Comparison of ENCODE assay signal across 9 cellular contexts in the genomic region with DNA sequence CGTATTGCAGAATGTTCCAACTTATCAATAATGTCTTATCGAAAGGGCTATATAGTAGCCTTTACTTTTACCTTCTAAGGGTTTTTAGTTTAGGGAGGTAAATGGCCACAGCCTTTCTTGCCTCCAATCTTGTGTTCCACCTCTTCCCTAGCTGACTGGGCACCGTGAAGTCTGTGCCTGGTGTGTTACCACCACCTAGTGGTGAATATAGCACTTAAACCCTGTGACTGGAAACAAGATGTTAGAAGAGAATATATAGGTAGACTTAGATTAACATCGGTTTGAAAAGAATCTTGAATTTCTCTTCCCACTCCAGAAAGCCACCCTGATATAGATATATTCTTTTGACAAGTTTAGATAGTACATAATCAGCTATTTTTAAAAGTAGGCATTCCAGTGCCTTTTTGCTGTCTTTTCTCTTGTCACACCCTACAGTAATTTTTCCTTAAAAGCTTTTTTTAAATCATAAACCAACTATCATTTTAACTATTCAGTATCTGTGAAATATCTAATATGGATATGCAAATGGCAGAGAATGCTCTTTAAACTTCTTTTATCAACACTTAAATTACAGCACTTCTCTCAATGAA. TPM values are rescaled to one million over a fixed set of nuclear protein-coding genes. Genes with fewer than 3 reads are reported as not detected.
DNase-seq lines count a peak whose midpoint lies in the region; ATAC-seq and TF ChIP-seq lines count a peak whose summit lies in the region.
"Had no signal": no experiment of that assay in that cellular context is flagged by ENCODE, and none has a peak within 500 bp of the region (broad histone marks: within the 10 kb centered on the region; RNA-seq: fewer than 3 reads in every experiment).

No MANE protein-coding gene starts in this region.

- CTCF ChIA-PET in IMR-90 (lab: Yijun Ruan, JAX), result interaction anchor here (0.6 to 2.0 kb wide), 10 partner anchors 15 to 803 kb away, joined by 3 to 9 read pairs (median 3); a partner anchor contains a TSS

- H3K9ac ChIP-seq in IMR-90 (ENCODE audit: low read depth, low read length), result no peak overlapping the region
- H3K9ac ChIP-seq: BLaER1 had no signal

- dilution Hi-C loops in IMR-90 (cut with HindIII; ENCODE audit: low sequenced_read_pairs, unreplicated experiment), result no loop called here

- no peak overlapping the region for H2BK15ac ChIP-seq in IMR-90 (ENCODE audit: low read depth, low read length)

- H2BK120ac ChIP-seq in IMR-90 (ENCODE audit: low read depth, low read length), result no peak overlapping the region

- H3K36me3 ChIP-seq in IMR-90 (ENCODE audit: control insufficient read depth, insufficient read depth, low read length) (no peaks in the 10 kb centered on the region), SJSA1 (no peaks in the 10 kb centered on the region), adrenal gland (replicated peaks in 1 of 2) (no peaks in the 10 kb centered on the region)
- H3K36me3 ChIP-seq: BLaER1 had no signal

- in situ Hi-C loops in IMR-90 (cut with MboI; ENCODE audit: low sequenced_read_pairs), result no loop called here

- no peak overlapping the region for H3K18ac ChIP-seq in IMR-90 (ENCODE audit: low read depth, low read length)

- DNase-seq in DMS79 treated with DMSO at 0.1 percent for 48 hours (lab: John Stamatoyannopoulos, UW) (peak; percentile 21), DMS79 (lab: John Stamatoyannopoulos, UW) (no peak), IMR-90 (peak; percentile 72), SJSA1 (ENCODE audit: low read depth in 1 of 2, low spot score in 2 of 2) (peak; percentile 22 to 45), adrenal gland (peak; percentile 37 to 72 (median 45)), left cardiac atrium (peak; percentile 29), retinal pigment epithelial cell (ENCODE audit: low read depth) (peak; percentile 32)

- TF ChIP-seq RAD21 in IMR-90 (IDR thresholded peaks at IDR 0.05; ENCODE audit: low read length), result peak; percentile 98

- intact Hi-C loops in IMR-90 (cut with micrococcal nuclease) (loop anchor here (1.0 to 10.0 kb wide), 8 partner anchors 48 to 1311 kb away; a partner anchor contains a TSS), adrenal gland (cut with DNase I) (loop anchor here in 1 of 2 donors (5.0 kb wide), 1 partner anchor 341 kb away; no protein-coding TSS in a partner anchor), left cardiac atrium (cut with DNase I) (no loop called here)

- H2AK9ac ChIP-seq in IMR-90 (replicated peaks; ENCODE audit: low read depth, low read length, poor library complexity), result no peak overlapping the region

- H3K9me1 ChIP-seq in IMR-90 (ENCODE audit: insufficient read depth, low read length), result no peaks in the 10 kb centered on the region

- H3K79me1 ChIP-seq in IMR-90 (ENCODE audit: low read depth in 1 of 2, low read length in 2 of 2), result no peaks in the 10 kb centered on the region

- no peak overlapping the region for H4K8ac ChIP-seq in IMR-90 (ENCODE audit: low read depth in 2 of 2, low read length in 2 of 2)

- no peaks in the 10 kb centered on the region for H3K9me3 ChIP-seq in IMR-90 (ENCODE audit: control insufficient read depth, insufficient read depth, low read length)
- no peaks in the 10 kb centered on the region for H3K9me3 ChIP-seq in SJSA1 (replicated peaks)
- no peaks in the 10 kb centered on the region for H3K9me3 ChIP-seq in adrenal gland (replicated peaks in 1 of 3)
- H3K9me3 ChIP-seq: BLaER1 had no signal

- BruUV-seq in IMR-90 (replicated peaks; lab: Mats Ljungman, UMichigan), result no TSS peak

- H4K91ac ChIP-seq in IMR-90 (ENCODE audit: insufficient read depth, low read depth, low read length), result no peak overlapping the region

- no peak overlapping the region for H4K5ac ChIP-seq in IMR-90 (ENCODE audit: low read depth, low read length)

- no peak overlapping the region for H3K56ac ChIP-seq in IMR-90 (ENCODE audit: extremely low read depth, insufficient read depth, low read length)

- TF ChIP-seq CTCF in IMR-90 (conservative IDR thresholded peaks at IDR 0.05; ENCODE audit: low read depth, low read length), result peak; percentile 92
- TF ChIP-seq CTCF in adrenal gland (IDR thresholded peaks at IDR 0.05), result peak; percentile 62 to 84 (median 74)
- TF ChIP-seq CTCF in retinal pigment epithelial cell (conservative IDR thresholded peaks at IDR 0.05; ENCODE audit: low read depth, low read length), result peak; percentile 79

- H3K27me3 ChIP-seq in IMR-90 (ENCODE audit: control insufficient read depth, insufficient read depth, low read length), result 0 out of 2 replicates have a peak, but pooled peaks cover 1% of the 10 kb centered on the region
- no peaks in the 10 kb centered on the region for H3K27me3 ChIP-seq in SJSA1 (replicated peaks)
- H3K27me3 ChIP-seq in adrenal gland, result no peaks in the 10 kb centered on the region
- H3K27me3 ChIP-seq: BLaER1 had no signal

- H3K4me2 ChIP-seq in IMR-90 (ENCODE audit: low read depth, low read length), result no peak overlapping the region
- H3K4me2 ChIP-seq: BLaER1 had no signal

- H3K23ac ChIP-seq in IMR-90 (ENCODE audit: low read depth, low read length), result no peak overlapping the region

- H3K4ac ChIP-seq in IMR-90 (ENCODE audit: low read depth, low read length), result no peak overlapping the region

- no peak overlapping the region for H2BK5ac ChIP-seq in IMR-90 (ENCODE audit: low read depth, low read length, poor library complexity, severe bottlenecking)

- no peak overlapping the region for H2AFZ ChIP-seq in IMR-90 (replicated peaks; ENCODE audit: low read length, poor library complexity)

- no peak overlapping the region for H2AK5ac ChIP-seq in IMR-90 (ENCODE audit: low read depth, low read length)

- H3K14ac ChIP-seq in IMR-90 (replicated peaks; ENCODE audit: low read depth, low read length), result no peak overlapping the region

- no peak for TF ChIP-seq POLR2A in IMR-90 (IDR thresholded peaks at IDR 0.05; ENCODE audit: low read depth, low read length)
- TF ChIP-seq POLR2A in adrenal gland (IDR thresholded peaks at IDR 0.05), result no peak

- peak; percentile 93 for ATAC-seq in GM21717 (IDR thresholded peaks at IDR 0.05; ENCODE audit: unreplicated experiment)
- peak; percentile 98 for ATAC-seq in IMR-90 (ENCODE audit: low read depth)
- ATAC-seq in left cardiac atrium, result peak; percentile 76 to 83

- POLR2A ChIA-PET in IMR-90 (lab: Charles Lee; ENCODE audit: unreplicated experiment), result no interaction called here

- H3K4me1 ChIP-seq in IMR-90 (ENCODE audit: control insufficient read depth, insufficient read depth, low read length) (no peaks in the 10 kb centered on the region), SJSA1 (replicated peaks) (no peaks in the 10 kb centered on the region), adrenal gland (replicated peaks in 1 of 2) (no peaks in the 10 kb centered on the region)
- H3K4me1 ChIP-seq: BLaER1 had no signal

- no peaks in the 10 kb centered on the region for H4K20me1 ChIP-seq in IMR-90 (ENCODE audit: insufficient read depth, low read length)
- H4K20me1 ChIP-seq: BLaER1 had no signal

- H3K27ac ChIP-seq in IMR-90 (ENCODE audit: insufficient read depth, low read length), result no peak overlapping the region
- no peak overlapping the region for H3K27ac ChIP-seq in SJSA1
- H3K27ac ChIP-seq in adrenal gland, result no peak overlapping the region
- H3K27ac ChIP-seq: BLaER1 had no signal

- H2BK20ac ChIP-seq in IMR-90 (ENCODE audit: low read depth, low read length), result no peak overlapping the region

- no CpG with 5 or more reads among the region's 4 CpGs for WGBS in IMR-90 (ENCODE audit: extremely low coverage in 2 of 2, insufficient read length in 1 of 2), 2 experiments
- 21 to 37% (median 27%) methylated on average over 4 of the region's 4 CpGs for WGBS in adrenal gland, 4 donors

- H3K4me3 ChIP-seq in IMR-90 (ENCODE audit: insufficient read depth, low read depth, low read length) (no peak overlapping the region), SJSA1 (no peak overlapping the region), adrenal gland (no peak overlapping the region), retinal pigment epithelial cell (ENCODE audit: low read length) (no peak overlapping the region)
- H3K4me3 ChIP-seq: BLaER1 had no signal

TF ChIP-seq in IMR-90, 13 proteins besides CTCF, POLR2A, EP300 and RAD21:
- TF ChIP-seq SMC3 (IDR thresholded peaks at IDR 0.05; ENCODE audit: low read depth, low read length), result peak; percentile 79
- no peak for TF ChIP-seq NFE2L2 (IDR thresholded peaks at IDR 0.05; ENCODE audit: low read depth, low read length)
TF ChIP-seq in IMR-90: peak in this region for 1.

RNA-seq across cellular contexts. Expression of a gene that starts 27.8 kb away (rescaled TPM):
- total RNA-seq in IMR-90 (2012; rRNA removed) (not detected in 2 replicates), adrenal gland (not detected), left cardiac atrium (not detected)
- polyA plus RNA-seq in IMR-90 (2012; rRNA removed) (not detected in 2 replicates), adrenal gland (under 1 TPM in 1 of 3 donors, not detected in 2; 0.13 TPM)
- polyA plus RNA-seq in IMR-90 (2012; cell fraction: cytosol; rRNA removed), result not detected in 2 replicates
- polyA plus RNA-seq in IMR-90 (2012; cell fraction: nucleus; rRNA removed; ENCODE audit: low replicate concordance), result not detected in 2 replicates
- total RNA-seq in SJSA1 (2014; rRNA removed; shearing (Covaris generic)), result not detected in 2 replicates

RNA-seq across cellular contexts. Expression of a gene that starts 47.9 kb away (rescaled TPM):
- total RNA-seq in IMR-90 (2012; rRNA removed) (not detected in 2 replicates), adrenal gland (not detected), left cardiac atrium (not detected)
- polyA plus RNA-seq in IMR-90 (2012; rRNA removed) (not detected in 2 replicates), adrenal gland (not detected)
- not detected in 2 replicates for polyA plus RNA-seq in IMR-90 (2012; cell fraction: cytosol; rRNA removed)
- polyA plus RNA-seq in IMR-90 (2012; cell fraction: nucleus; rRNA removed; ENCODE audit: low replicate concordance), result not detected in 2 replicates
- total RNA-seq in SJSA1 (2014; rRNA removed; shearing (Covaris generic)), result not detected in 2 replicates
